1 cellular context compared by ENCODE assay signal in the genomic region with DNA sequence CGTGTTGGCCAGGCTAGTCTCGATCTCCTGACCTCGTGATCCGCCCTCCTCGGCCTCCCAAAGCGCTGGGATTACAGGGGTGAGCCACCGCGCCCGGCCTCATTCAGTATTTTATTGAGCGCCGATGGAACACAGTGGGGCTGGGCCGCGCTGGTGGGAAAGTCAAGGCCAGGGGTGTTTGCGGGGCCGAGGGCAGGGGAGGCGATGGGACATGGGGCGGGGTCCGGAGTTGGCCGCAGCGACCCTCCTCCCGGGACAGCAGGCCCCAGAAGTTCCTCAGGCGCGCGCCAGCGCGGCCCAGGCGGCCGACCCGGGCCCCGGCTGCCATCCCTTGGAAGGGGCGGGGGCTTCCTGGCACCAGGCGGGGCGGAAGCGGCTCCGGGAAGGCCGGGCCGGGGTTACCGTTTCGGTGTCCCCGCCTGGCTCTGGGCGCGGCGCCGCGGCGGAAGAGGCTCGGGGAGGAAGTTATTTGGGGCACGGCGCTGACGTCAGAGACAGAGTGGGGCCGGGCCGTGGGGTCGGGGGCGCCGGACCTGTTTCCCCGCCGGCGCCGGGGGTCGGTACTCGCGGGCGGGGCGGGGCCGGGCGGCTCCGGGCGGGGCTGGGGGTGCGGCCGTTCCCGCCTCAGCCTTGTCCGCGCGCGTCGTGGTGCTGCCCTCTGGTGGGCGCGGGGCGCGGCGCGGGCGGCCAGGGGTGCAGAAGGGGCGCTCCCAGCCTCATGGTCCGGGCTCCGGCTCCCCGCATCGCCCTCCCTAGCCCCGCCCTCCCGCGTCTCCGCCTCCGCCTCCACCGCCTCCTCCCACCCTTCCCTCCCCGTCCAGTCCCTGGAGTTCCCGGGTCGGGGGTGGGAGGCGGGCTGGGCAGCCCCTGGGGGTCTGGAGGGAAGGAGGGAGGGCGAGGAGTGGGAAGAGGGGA.
A peak's percentile ranks its signal among the peaks of the same experiment; 100 is the strongest.
TF ChIP-seq lines count a peak whose summit lies in the region.

No MANE protein-coding gene starts in this region.

TF ChIP-seq in HEK293, 187 proteins besides CTCF, POLR2A, EP300 and RAD21 (continued from another document and continues in another):
- TF ChIP-seq, protein P1, sequence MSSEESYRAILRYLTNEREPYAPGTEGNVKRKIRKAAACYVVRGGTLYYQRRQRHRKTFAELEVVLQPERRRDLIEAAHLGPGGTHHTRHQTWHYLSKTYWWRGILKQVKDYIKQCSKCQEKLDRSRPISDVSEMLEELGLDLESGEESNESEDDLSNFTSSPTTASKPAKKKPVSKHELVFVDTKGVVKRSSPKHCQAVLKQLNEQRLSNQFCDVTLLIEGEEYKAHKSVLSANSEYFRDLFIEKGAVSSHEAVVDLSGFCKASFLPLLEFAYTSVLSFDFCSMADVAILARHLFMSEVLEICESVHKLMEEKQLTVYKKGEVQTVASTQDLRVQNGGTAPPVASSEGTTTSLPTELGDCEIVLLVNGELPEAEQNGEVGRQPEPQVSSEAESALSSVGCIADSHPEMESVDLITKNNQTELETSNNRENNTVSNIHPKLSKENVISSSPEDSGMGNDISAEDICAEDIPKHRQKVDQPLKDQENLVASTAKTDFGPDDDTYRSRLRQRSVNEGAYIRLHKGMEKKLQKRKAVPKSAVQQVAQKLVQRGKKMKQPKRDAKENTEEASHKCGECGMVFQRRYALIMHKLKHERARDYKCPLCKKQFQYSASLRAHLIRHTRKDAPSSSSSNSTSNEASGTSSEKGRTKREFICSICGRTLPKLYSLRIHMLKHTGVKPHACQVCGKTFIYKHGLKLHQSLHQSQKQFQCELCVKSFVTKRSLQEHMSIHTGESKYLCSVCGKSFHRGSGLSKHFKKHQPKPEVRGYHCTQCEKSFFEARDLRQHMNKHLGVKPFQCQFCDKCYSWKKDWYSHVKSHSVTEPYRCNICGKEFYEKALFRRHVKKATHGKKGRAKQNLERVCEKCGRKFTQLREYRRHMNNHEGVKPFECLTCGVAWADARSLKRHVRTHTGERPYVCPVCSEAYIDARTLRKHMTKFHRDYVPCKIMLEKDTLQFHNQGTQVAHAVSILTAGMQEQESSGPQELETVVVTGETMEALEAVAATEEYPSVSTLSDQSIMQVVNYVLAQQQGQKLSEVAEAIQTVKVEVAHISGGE (tag by site-specific recombination; conservative IDR thresholded peaks at IDR 0.05; ENCODE audit: low read depth): peak; percentile 99
- no peak for TF ChIP-seq HOXA7 (CRISPR knock-in tag; IDR thresholded peaks at IDR 0.05; ENCODE audit: borderline replicate concordance)
- peak; percentile 81 for TF ChIP-seq ZFP69B (tag by site-specific recombination; IDR thresholded peaks at IDR 0.05)
- peak; percentile 97 for TF ChIP-seq ZNF561 (tag by site-specific recombination; IDR thresholded peaks at IDR 0.05; ENCODE audit: borderline replicate concordance)
- TF ChIP-seq ZNF335 (tag by site-specific recombination; conservative IDR thresholded peaks at IDR 0.05): peak; percentile 87
- TF ChIP-seq, protein P2, sequence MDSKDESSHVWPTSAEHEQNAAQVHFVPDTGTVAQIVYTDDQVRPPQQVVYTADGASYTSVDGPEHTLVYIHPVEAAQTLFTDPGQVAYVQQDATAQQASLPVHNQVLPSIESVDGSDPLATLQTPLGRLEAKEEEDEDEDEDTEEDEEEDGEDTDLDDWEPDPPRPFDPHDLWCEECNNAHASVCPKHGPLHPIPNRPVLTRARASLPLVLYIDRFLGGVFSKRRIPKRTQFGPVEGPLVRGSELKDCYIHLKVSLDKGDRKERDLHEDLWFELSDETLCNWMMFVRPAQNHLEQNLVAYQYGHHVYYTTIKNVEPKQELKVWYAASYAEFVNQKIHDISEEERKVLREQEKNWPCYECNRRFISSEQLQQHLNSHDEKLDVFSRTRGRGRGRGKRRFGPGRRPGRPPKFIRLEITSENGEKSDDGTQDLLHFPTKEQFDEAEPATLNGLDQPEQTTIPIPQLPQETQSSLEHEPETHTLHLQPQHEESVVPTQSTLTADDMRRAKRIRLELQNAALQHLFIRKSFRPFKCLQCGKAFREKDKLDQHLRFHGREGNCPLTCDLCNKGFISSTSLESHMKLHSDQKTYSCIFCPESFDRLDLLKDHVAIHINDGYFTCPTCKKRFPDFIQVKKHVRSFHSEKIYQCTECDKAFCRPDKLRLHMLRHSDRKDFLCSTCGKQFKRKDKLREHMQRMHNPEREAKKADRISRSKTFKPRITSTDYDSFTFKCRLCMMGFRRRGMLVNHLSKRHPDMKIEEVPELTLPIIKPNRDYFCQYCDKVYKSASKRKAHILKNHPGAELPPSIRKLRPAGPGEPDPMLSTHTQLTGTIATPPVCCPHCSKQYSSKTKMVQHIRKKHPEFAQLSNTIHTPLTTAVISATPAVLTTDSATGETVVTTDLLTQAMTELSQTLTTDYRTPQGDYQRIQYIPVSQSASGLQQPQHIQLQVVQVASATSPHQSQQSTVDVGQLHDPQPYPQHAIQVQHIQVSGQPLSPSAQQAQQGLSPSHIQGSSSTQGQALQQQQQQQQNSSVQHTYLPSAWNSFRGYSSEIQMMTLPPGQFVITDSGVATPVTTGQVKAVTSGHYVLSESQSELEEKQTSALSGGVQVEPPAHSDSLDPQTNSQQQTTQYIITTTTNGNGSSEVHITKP (tag by site-specific recombination; IDR thresholded peaks at IDR 0.05): peak; percentile 81
- TF ChIP-seq, protein P3, sequence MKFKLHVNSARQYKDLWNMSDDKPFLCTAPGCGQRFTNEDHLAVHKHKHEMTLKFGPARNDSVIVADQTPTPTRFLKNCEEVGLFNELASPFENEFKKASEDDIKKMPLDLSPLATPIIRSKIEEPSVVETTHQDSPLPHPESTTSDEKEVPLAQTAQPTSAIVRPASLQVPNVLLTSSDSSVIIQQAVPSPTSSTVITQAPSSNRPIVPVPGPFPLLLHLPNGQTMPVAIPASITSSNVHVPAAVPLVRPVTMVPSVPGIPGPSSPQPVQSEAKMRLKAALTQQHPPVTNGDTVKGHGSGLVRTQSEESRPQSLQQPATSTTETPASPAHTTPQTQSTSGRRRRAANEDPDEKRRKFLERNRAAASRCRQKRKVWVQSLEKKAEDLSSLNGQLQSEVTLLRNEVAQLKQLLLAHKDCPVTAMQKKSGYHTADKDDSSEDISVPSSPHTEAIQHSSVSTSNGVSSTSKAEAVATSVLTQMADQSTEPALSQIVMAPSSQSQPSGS (tag by site-specific recombination; IDR thresholded peaks at IDR 0.05; ENCODE audit: low read depth): peak; percentile 89
- peak; percentile 88 for TF ChIP-seq KLF10 (tag by site-specific recombination; IDR thresholded peaks at IDR 0.05)
- no peak for TF ChIP-seq ZNF10 (tag by site-specific recombination; IDR thresholded peaks at IDR 0.05)
- peak; percentile 83 for TF ChIP-seq ZFHX2 (tag by site-specific recombination; conservative IDR thresholded peaks at IDR 0.05)
- TF ChIP-seq, protein P4, sequence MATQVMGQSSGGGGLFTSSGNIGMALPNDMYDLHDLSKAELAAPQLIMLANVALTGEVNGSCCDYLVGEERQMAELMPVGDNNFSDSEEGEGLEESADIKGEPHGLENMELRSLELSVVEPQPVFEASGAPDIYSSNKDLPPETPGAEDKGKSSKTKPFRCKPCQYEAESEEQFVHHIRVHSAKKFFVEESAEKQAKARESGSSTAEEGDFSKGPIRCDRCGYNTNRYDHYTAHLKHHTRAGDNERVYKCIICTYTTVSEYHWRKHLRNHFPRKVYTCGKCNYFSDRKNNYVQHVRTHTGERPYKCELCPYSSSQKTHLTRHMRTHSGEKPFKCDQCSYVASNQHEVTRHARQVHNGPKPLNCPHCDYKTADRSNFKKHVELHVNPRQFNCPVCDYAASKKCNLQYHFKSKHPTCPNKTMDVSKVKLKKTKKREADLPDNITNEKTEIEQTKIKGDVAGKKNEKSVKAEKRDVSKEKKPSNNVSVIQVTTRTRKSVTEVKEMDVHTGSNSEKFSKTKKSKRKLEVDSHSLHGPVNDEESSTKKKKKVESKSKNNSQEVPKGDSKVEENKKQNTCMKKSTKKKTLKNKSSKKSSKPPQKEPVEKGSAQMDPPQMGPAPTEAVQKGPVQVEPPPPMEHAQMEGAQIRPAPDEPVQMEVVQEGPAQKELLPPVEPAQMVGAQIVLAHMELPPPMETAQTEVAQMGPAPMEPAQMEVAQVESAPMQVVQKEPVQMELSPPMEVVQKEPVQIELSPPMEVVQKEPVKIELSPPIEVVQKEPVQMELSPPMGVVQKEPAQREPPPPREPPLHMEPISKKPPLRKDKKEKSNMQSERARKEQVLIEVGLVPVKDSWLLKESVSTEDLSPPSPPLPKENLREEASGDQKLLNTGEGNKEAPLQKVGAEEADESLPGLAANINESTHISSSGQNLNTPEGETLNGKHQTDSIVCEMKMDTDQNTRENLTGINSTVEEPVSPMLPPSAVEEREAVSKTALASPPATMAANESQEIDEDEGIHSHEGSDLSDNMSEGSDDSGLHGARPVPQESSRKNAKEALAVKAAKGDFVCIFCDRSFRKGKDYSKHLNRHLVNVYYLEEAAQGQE (tag by site-specific recombination; IDR thresholded peaks at IDR 0.05): peak; percentile 12; the same call in 1 of the 2 replicates
- 0 out of 2 replicates have a peak, but pooled peaks have one; percentile 32 for TF ChIP-seq ZNF391 (tag by site-specific recombination; IDR thresholded peaks at IDR 0.05; ENCODE audit: borderline replicate concordance, low read depth)
- TF ChIP-seq, protein P5, sequence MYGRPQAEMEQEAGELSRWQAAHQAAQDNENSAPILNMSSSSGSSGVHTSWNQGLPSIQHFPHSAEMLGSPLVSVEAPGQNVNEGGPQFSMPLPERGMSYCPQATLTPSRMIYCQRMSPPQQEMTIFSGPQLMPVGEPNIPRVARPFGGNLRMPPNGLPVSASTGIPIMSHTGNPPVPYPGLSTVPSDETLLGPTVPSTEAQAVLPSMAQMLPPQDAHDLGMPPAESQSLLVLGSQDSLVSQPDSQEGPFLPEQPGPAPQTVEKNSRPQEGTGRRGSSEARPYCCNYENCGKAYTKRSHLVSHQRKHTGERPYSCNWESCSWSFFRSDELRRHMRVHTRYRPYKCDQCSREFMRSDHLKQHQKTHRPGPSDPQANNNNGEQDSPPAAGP (tag by site-specific recombination; IDR thresholded peaks at IDR 0.05): peak; percentile 93
- TF ChIP-seq, protein P6, sequence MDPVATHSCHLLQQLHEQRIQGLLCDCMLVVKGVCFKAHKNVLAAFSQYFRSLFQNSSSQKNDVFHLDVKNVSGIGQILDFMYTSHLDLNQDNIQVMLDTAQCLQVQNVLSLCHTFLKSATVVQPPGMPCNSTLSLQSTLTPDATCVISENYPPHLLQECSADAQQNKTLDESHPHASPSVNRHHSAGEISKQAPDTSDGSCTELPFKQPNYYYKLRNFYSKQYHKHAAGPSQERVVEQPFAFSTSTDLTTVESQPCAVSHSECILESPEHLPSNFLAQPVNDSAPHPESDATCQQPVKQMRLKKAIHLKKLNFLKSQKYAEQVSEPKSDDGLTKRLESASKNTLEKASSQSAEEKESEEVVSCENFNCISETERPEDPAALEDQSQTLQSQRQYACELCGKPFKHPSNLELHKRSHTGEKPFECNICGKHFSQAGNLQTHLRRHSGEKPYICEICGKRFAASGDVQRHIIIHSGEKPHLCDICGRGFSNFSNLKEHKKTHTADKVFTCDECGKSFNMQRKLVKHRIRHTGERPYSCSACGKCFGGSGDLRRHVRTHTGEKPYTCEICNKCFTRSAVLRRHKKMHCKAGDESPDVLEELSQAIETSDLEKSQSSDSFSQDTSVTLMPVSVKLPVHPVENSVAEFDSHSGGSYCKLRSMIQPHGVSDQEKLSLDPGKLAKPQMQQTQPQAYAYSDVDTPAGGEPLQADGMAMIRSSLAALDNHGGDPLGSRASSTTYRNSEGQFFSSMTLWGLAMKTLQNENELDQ (tag by site-specific recombination; IDR thresholded peaks at IDR 0.05; ENCODE audit: low read depth): no peak
- TF ChIP-seq, protein P7, sequence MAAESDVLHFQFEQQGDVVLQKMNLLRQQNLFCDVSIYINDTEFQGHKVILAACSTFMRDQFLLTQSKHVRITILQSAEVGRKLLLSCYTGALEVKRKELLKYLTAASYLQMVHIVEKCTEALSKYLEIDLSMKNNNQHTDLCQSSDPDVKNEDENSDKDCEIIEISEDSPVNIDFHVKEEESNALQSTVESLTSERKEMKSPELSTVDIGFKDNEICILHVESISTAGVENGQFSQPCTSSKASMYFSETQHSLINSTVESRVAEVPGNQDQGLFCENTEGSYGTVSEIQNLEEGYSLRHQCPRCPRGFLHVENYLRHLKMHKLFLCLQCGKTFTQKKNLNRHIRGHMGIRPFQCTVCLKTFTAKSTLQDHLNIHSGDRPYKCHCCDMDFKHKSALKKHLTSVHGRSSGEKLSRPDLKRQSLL (tag by site-specific recombination; IDR thresholded peaks at IDR 0.05): peak; percentile 81
- peak; percentile 36; the same call in 1 of the 2 replicates for TF ChIP-seq ZEB2 (tag by site-specific recombination; IDR thresholded peaks at IDR 0.05)
- 0 out of 2 replicates have a peak, but pooled peaks have one; percentile 21 for TF ChIP-seq YY2 (tag by site-specific recombination; IDR thresholded peaks at IDR 0.05)
- no peak for TF ChIP-seq ZNF555 (tag by site-specific recombination; conservative IDR thresholded peaks at IDR 0.05)
- TF ChIP-seq SP2 (tag by site-specific recombination; IDR thresholded peaks at IDR 0.05): peak; percentile 68
- TF ChIP-seq, protein P8, sequence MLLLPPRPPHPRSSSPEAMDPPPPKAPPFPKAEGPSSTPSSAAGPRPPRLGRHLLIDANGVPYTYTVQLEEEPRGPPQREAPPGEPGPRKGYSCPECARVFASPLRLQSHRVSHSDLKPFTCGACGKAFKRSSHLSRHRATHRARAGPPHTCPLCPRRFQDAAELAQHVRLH (tag by site-specific recombination; IDR thresholded peaks at IDR 0.05): 0 out of 2 replicates have a peak, but pooled peaks have one; percentile 22
- TF ChIP-seq KLF7 (tag by site-specific recombination; IDR thresholded peaks at IDR 0.05; ENCODE audit: borderline replicate concordance): peak; percentile 77; the same call in 1 of the 2 replicates
- TF ChIP-seq ZNF660 (tag by site-specific recombination; IDR thresholded peaks at IDR 0.05): peak; percentile 81; the same call in 1 of the 2 replicates
- TF ChIP-seq, protein P9, sequence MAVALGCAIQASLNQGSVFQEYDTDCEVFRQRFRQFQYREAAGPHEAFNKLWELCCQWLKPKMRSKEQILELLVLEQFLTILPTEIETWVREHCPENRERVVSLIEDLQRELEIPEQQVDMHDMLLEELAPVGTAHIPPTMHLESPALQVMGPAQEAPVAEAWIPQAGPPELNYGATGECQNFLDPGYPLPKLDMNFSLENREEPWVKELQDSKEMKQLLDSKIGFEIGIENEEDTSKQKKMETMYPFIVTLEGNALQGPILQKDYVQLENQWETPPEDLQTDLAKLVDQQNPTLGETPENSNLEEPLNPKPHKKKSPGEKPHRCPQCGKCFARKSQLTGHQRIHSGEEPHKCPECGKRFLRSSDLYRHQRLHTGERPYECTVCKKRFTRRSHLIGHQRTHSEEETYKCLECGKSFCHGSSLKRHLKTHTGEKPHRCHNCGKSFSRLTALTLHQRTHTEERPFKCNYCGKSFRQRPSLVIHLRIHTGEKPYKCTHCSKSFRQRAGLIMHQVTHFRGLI (tag by site-specific recombination; IDR thresholded peaks at IDR 0.05): peak; percentile 18; the same call in 1 of the 2 replicates
- TF ChIP-seq, protein P10, sequence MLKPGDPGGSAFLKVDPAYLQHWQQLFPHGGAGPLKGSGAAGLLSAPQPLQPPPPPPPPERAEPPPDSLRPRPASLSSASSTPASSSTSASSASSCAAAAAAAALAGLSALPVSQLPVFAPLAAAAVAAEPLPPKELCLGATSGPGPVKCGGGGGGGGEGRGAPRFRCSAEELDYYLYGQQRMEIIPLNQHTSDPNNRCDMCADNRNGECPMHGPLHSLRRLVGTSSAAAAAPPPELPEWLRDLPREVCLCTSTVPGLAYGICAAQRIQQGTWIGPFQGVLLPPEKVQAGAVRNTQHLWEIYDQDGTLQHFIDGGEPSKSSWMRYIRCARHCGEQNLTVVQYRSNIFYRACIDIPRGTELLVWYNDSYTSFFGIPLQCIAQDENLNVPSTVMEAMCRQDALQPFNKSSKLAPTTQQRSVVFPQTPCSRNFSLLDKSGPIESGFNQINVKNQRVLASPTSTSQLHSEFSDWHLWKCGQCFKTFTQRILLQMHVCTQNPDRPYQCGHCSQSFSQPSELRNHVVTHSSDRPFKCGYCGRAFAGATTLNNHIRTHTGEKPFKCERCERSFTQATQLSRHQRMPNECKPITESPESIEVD (tag by site-specific recombination; IDR thresholded peaks at IDR 0.05): no peak
- 0 out of 2 replicates have a peak, but pooled peaks have one; percentile 34 for TF ChIP-seq ZNF76 (tag by site-specific recombination; IDR thresholded peaks at IDR 0.05; ENCODE audit: borderline replicate concordance, low read depth)
- no peak for TF ChIP-seq ZFP37 (tag by site-specific recombination; IDR thresholded peaks at IDR 0.05)
